Comparison of ENCODE assay signal across 20 cellular contexts in the genomic region with DNA sequence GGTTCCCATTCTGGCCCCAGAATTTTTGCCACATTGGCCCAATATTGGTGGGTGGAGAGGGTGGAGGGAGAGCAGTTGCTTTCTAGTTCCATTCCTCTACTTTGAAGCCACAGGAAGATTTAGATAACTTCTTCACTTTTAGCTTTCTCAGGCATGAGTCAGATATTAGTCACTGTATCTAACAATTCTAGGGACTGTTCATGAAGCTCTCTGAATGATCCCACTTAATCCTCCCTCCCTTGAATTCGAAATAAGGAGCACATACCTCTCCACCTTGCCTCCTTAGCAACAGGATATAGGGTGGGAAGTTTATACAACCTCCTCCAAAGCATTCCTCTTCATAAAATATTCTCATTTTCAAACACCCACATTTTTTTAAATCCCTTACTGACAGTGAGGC. TPM values are rescaled to one million over a fixed set of nuclear protein-coding genes. Genes with fewer than 3 reads are reported as not detected.
DNase-seq lines count a peak whose midpoint lies in the region; FAIRE-seq and TF ChIP-seq lines count a peak whose summit lies in the region.
"Had no signal": no experiment of that assay in that cellular context is flagged by ENCODE, and none has a peak within 500 bp of the region (broad histone marks: within the 10 kb centered on the region; RNA-seq: fewer than 3 reads in every experiment).

No MANE protein-coding gene starts in this region.

- FAIRE-seq in HTR-8/SVneo (lab: Jason Lieb, UNC) (no peak), bronchial epithelial cell (lab: Jason Lieb, UNC) (no peak), GM12892 (lab: Jason Lieb, UNC) (no peak)
- FAIRE-seq: islet of Langerhans had no signal

- H3K4me3 ChIP-seq in bronchial epithelial cell (ENCODE audit: low read depth, low read length) (no peak overlapping the region), mesendoderm (ENCODE audit: low read length) (no peak overlapping the region)
- H3K4me3 ChIP-seq: SJSA1 had no signal

- no peaks in the 10 kb centered on the region for H3K79me2 ChIP-seq in mesendoderm (ENCODE audit: control insufficient read depth, insufficient read depth, low read length)

- no peak overlapping the region for H3K9ac ChIP-seq in mesendoderm (ENCODE audit: low read length)

- no peak overlapping the region for H3K4ac ChIP-seq in mesendoderm (ENCODE audit: low read depth, low read length)

- H3K4me2 ChIP-seq in mesendoderm (ENCODE audit: low read length) = no peak overlapping the region

- no peak overlapping the region for H4K5ac ChIP-seq in mesendoderm (ENCODE audit: low read length)

- H2BK5ac ChIP-seq in mesendoderm (ENCODE audit: low read length) = no peak overlapping the region

- no peak overlapping the region for H3K18ac ChIP-seq in mesendoderm (ENCODE audit: low read length)

- no CpG with 5 or more reads among the region's 1 CpG for WGBS in mesendoderm (ENCODE audit: extremely low coverage, insufficient coverage, low lambda C conversion rate)

- H3K9me3 Mint-ChIP-seq in activated naive CD4-positive, alpha-beta T cell treated with anti-CD3 and anti-CD28 coated beads, Interleukin-2, amount 10 ng/mL, durations not matched to agents 7 days and 5 days = no peaks in the 10 kb centered on the region
- H3K9me3 Mint-ChIP-seq: activated T-cell treated with anti-CD3 and anti-CD28 coated beads, Interleukin-2, amount 50 U/mL, for 72 hours had no signal

- TF ChIP-seq CTCF in bronchial epithelial cell (IDR thresholded peaks at IDR 0.05; ENCODE audit: insufficient read depth, low read length, severe bottlenecking) = no peak

- H2BK15ac ChIP-seq in mesendoderm (replicated peaks; ENCODE audit: low read depth) = no peak overlapping the region

- no peak overlapping the region for H3K4me3 Mint-ChIP-seq in activated naive CD4-positive, alpha-beta T cell treated with anti-CD3 and anti-CD28 coated beads, Interleukin-2, amount 10 ng/mL, durations not matched to agents 7 days and 5 days
- H3K4me3 Mint-ChIP-seq: activated T-cell treated with anti-CD3 and anti-CD28 coated beads, Interleukin-2, amount 50 U/mL, for 72 hours; naive thymus-derived CD4-positive, alpha-beta T cell had no signal

- DNase-seq in ACHN (peak; percentile 32), HTR-8/SVneo (ENCODE audit: insufficient read length, low spot score) (peak; percentile 35), bronchial epithelial cell (ENCODE audit: low read depth) (peak; percentile 79), mesendoderm (peak; percentile 28), NCI-H345 (lab: John Stamatoyannopoulos, UW) (no peak), cardiac septum (ENCODE audit: low spot score) (no peak), GM12892 (ENCODE audit: insufficient read length) (no peak)
- DNase-seq in activated naive CD4-positive, alpha-beta T cell treated with anti-CD3 and anti-CD28 coated beads, Interleukin-2, amount 10 ng/mL, durations not matched to agents 7 days and 5 days = no peak
- DNase-seq: activated CD4-positive, CD25-positive, alpha-beta regulatory T cell treated with anti-CD3 and anti-CD28 coated beads, Interleukin-2, amount 50 U/mL, for 72 hours; activated T-cell treated with anti-CD3 and anti-CD28 coated beads, Interleukin-2, amount 50 U/mL, for 72 hours; central memory CD4-positive, alpha-beta T cell; GDM1; naive thymus-derived CD4-positive, alpha-beta T cell; NCI-H774; trophoblast cell had no signal

- no peak overlapping the region for H3K27ac Mint-ChIP-seq in activated naive CD4-positive, alpha-beta T cell treated with anti-CD3 and anti-CD28 coated beads, Interleukin-2, amount 10 ng/mL, durations not matched to agents 7 days and 5 days
- H3K27ac Mint-ChIP-seq: activated T-cell treated with anti-CD3 and anti-CD28 coated beads, Interleukin-2, amount 50 U/mL, for 72 hours; naive thymus-derived CD4-positive, alpha-beta T cell had no signal

- CTCF ChIA-PET in activated naive CD4-positive, alpha-beta T cell treated with anti-CD3 and anti-CD28 coated beads, Interleukin-2, amount 10 ng/mL, durations not matched to agents 7 days and 5 days (lab: Charles Lee) = no interaction called here

- no peak overlapping the region for H4K8ac ChIP-seq in mesendoderm (ENCODE audit: low read depth, low read length)

- no peaks in the 10 kb centered on the region for H3K4me1 Mint-ChIP-seq in activated naive CD4-positive, alpha-beta T cell treated with anti-CD3 and anti-CD28 coated beads, Interleukin-2, amount 10 ng/mL, durations not matched to agents 7 days and 5 days

- H3K36me3 ChIP-seq in bronchial epithelial cell (ENCODE audit: control insufficient read depth, insufficient read depth, low read length) (no peaks in the 10 kb centered on the region), mesendoderm (ENCODE audit: control insufficient read depth, insufficient read depth, low read length) (no peaks in the 10 kb centered on the region)
- H3K36me3 ChIP-seq: SJSA1 had no signal

- intact Hi-C loops in cardiac septum (cut with DNase I) = no loop called here

- H3K79me1 ChIP-seq in mesendoderm (ENCODE audit: low read length) = no peaks in the 10 kb centered on the region

- H3K56ac ChIP-seq in mesendoderm (ENCODE audit: low read length) = no peak overlapping the region

- H3K23ac ChIP-seq in mesendoderm (ENCODE audit: low read length) = no peak overlapping the region

- H3K27ac ChIP-seq in mesendoderm (ENCODE audit: low read depth, low read length) = no peak overlapping the region
- H3K27ac ChIP-seq: SJSA1 had no signal

- H2BK120ac ChIP-seq in mesendoderm (ENCODE audit: low read depth, low read length) = no peak overlapping the region

- no peaks in the 10 kb centered on the region for H3K4me1 ChIP-seq in mesendoderm (ENCODE audit: control insufficient read depth, low read depth, low read length)

- no peak for TF ChIP-seq POLR2A in GM12892 (IDR thresholded peaks at IDR 0.05; ENCODE audit: low read depth, low read length)

- H2AK5ac ChIP-seq in mesendoderm (ENCODE audit: low read length) = no peak overlapping the region

- H3K27me3 Mint-ChIP-seq in activated naive CD4-positive, alpha-beta T cell treated with anti-CD3 and anti-CD28 coated beads, Interleukin-2, amount 10 ng/mL, durations not matched to agents 7 days and 5 days = no peaks in the 10 kb centered on the region

- in situ Hi-C loops in ACHN (cut with HindIII; ENCODE audit: low pct_ligation_motif_present, low pct_unique_long_range_greater_than_20kb, low sequenced_read_pairs) = no loop called here

- H3K27me3 ChIP-seq in bronchial epithelial cell (ENCODE audit: control insufficient read depth, insufficient read depth, low read length) (no peaks in the 10 kb centered on the region), mesendoderm (ENCODE audit: insufficient read depth, low read length, poor library complexity) (no peaks in the 10 kb centered on the region)
- H3K27me3 ChIP-seq: SJSA1 had no signal

- no peaks in the 10 kb centered on the region for H3K36me3 Mint-ChIP-seq in activated naive CD4-positive, alpha-beta T cell treated with anti-CD3 and anti-CD28 coated beads, Interleukin-2, amount 10 ng/mL, durations not matched to agents 7 days and 5 days
- H3K36me3 Mint-ChIP-seq: naive thymus-derived CD4-positive, alpha-beta T cell had no signal

RNA-seq across cellular contexts. Expression of a gene that starts 13.4 kb away (rescaled TPM):
- total RNA-seq in bronchial epithelial cell (not detected in 2 replicates), cardiac septum (not detected)
- polyA plus RNA-seq in mesendoderm (2013, experiment 1 of 2) = not detected
- not detected for polyA plus RNA-seq in mesendoderm (2013, experiment 2 of 2)
- polyA plus RNA-seq in GM12892 (2012; ENCODE audit: missing spikeins) = not detected
- total RNA-seq: activated T-cell treated with anti-CD3 and anti-CD28 coated beads, Interleukin-2, amount 50 U/mL, for 72 hours; fibroblast of lung; naive thymus-derived CD4-positive, alpha-beta T cell; SJSA1; skeletal muscle tissue had no signal
- polyA plus RNA-seq: BJ; fibroblast of lung; naive thymus-derived CD4-positive, alpha-beta T cell had no signal

Comparison
In these comparisons a context has a peak if more than half of its experiments do, and no peak if none do; other contexts are left out.
1. DNase-seq: peak in ACHN (single experiment), HTR-8/SVneo (single experiment), bronchial epithelial cell (single experiment) and mesendoderm (single experiment); none in NCI-H345 (single experiment), activated naive CD4-positive, alpha-beta T cell treated with anti-CD3 and anti-CD28 coated beads, Interleukin-2, amount 10 ng/mL, durations not matched to agents 7 days and 5 days (single experiment), cardiac septum (single experiment) and GM12892 (single experiment).